Comparison of ENCODE assay signal across 2 cellular contexts in the genomic region with DNA sequence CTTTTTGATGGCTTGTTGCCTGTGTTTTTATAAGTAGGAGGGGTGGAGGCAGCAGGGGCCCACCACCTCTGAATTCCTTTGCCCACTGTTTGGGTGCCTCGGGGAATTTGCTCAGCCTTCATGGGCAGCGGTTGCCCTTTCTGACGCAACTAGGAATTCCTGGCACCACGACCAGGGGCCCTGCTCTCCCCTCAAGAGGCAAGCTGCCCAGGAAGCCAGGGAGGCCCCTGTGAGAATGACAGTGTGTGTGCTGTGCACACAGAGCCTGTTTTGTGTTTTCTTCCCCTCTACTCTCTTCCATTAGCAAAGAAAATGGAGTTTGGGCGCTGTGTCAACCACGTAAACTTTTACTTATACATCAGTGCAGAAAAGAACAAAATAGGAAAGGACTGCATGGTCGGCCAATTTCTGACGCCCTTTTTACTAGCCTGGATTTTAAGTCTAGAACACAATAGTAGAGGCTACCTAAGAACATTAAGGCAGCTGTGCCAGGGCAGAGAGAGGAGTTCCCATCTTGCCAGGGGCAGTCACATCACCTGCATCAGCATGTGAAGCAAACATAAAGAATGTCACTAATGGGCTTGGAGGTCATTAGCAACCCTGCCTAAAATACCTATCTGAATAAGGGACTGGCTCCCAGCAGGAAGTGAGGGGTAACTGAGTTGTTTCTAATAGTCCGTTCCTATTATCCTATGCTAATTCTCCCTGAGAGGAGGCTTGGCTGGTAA.
TF ChIP-seq lines count a peak whose summit lies in the region.

No MANE protein-coding gene starts in this region.

TF ChIP-seq in endothelial cell of umbilical vein, 7 proteins besides CTCF, POLR2A, EP300 and RAD21:
- TF ChIP-seq GATA2 (IDR thresholded peaks at IDR 0.05; ENCODE audit: insufficient read depth, insufficient read length, low read depth, low read length) (no peak), FOS (IDR thresholded peaks at IDR 0.05; ENCODE audit: borderline replicate concordance, insufficient read depth, low read length) (no peak), MYC (IDR thresholded peaks at IDR 0.05; ENCODE audit: low read depth, low read length) (no peak), EZH2 (IDR thresholded peaks at IDR 0.05; ENCODE audit: borderline replicate concordance, low read depth, low read length, severe bottlenecking) (no peak), POLR2AphosphoS5 (IDR thresholded peaks at IDR 0.05; ENCODE audit: insufficient read depth, low read depth, low read length) (no peak), JUN (IDR thresholded peaks at IDR 0.05; ENCODE audit: borderline replicate concordance, insufficient read depth, insufficient read length, low read depth) (no peak)
- TF ChIP-seq, protein P1, sequence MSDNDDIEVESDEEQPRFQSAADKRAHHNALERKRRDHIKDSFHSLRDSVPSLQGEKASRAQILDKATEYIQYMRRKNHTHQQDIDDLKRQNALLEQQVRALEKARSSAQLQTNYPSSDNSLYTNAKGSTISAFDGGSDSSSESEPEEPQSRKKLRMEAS (IDR thresholded peaks at IDR 0.05; ENCODE audit: insufficient read depth, insufficient read length), result no peak
TF ChIP-seq in endothelial cell of umbilical vein: peak in this region for 0.

TF ChIP-seq in HepG2, 621 proteins besides CTCF, POLR2A, EP300 and RAD21 (continues in another document):
- TF ChIP-seq FOXA3 (CRISPR knock-in tag; IDR thresholded peaks at IDR 0.05), result peak; percentile 39; the same call in 1 of the 2 replicates
- TF ChIP-seq, protein P2, sequence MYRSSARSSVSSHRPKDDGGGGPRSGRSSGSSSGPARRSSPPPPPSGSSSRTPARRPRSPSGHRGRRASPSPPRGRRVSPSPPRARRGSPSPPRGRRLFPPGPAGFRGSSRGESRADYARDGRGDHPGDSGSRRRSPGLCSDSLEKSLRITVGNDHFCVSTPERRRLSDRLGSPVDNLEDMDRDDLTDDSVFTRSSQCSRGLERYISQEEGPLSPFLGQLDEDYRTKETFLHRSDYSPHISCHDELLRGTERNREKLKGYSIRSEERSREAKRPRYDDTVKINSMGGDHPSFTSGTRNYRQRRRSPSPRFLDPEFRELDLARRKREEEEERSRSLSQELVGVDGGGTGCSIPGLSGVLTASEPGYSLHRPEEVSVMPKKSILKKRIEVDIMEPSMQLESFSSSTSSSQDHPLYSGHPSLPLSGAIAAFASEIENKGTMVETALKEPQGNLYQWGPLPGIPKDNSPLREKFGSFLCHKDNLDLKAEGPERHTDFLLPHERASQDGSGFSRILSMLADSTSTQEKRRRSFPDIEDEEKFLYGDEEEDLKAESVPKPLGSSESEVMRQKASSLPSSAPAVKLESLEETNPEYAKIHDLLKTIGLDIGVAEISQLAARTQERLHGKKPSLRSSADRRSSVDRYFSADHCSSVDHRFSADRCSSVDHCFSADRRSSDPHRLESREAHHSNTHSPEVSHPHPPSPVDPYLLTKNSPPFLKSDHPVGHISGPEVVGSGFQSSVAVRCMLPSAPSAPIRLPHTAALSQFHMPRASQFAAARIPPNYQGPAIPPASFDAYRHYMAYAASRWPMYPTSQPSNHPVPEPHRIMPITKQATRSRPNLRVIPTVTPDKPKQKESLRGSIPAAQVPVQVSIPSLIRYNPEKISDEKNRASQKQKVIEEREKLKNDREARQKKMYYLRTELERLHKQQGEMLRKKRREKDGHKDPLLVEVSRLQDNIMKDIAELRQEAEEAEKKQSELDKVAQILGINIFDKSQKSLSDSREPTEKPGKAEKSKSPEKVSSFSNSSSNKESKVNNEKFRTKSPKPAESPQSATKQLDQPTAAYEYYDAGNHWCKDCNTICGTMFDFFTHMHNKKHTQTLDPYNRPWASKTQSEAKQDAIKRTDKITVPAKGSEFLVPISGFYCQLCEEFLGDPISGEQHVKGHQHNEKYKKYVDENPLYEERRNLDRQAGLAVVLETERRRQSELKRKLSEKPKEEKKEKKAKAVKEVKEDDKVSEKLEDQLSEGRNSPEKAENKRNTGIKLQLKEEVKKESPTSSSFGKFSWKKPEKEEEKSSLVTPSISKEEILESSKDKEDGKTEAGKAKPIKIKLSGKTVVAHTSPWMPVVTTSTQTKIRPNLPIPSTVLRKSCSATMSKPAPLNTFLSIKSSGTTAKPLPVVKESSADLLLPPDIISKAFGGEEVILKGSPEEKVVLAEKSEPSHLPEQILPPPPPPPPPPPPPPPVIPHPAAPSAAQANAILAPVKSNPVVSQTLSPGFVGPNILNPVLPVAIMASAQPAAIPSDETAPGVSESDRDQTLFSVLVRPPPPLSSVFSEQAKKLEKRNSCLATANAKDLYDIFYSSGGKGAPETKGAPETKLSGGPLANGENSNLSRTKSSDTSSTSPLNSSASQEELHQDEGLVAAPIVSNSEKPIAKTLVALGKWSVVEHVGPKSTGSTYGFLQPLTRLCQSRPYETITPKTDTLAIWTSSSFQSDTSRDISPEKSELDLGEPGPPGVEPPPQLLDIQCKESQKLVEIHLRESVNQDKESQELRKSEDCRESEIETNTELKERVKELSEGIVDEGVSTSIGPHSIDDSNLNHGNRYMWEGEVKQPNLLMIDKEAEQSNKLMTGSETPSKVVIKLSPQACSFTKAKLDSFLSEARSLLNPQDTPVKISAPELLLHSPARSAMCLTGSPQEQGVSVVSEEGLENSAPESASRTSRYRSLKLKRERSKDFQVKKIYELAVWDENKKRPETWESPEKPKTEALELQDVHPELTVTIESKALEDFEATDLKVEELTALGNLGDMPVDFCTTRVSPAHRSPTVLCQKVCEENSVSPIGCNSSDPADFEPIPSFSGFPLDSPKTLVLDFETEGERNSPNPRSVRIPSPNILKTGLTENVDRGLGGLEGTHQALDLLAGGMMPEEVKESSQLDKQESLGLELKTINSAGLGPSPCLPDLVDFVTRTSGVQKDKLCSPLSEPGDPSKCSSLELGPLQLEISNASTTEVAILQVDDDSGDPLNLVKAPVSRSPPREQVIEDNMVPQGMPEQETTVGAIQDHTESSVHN (CRISPR knock-in tag; IDR thresholded peaks at IDR 0.05), result no peak
- TF ChIP-seq PHF21A (CRISPR knock-in tag; IDR thresholded peaks at IDR 0.05), result peak; percentile 35; the same call in 1 of the 2 replicates
- peak; percentile 58 for TF ChIP-seq TEAD3 (CRISPR knock-in tag; optimal IDR thresholded peaks at IDR 0.05; ENCODE audit: borderline replicate concordance)
- TF ChIP-seq CEBPG (CRISPR knock-in tag; IDR thresholded peaks at IDR 0.05), result peak; percentile 71
- TF ChIP-seq, protein P3, sequence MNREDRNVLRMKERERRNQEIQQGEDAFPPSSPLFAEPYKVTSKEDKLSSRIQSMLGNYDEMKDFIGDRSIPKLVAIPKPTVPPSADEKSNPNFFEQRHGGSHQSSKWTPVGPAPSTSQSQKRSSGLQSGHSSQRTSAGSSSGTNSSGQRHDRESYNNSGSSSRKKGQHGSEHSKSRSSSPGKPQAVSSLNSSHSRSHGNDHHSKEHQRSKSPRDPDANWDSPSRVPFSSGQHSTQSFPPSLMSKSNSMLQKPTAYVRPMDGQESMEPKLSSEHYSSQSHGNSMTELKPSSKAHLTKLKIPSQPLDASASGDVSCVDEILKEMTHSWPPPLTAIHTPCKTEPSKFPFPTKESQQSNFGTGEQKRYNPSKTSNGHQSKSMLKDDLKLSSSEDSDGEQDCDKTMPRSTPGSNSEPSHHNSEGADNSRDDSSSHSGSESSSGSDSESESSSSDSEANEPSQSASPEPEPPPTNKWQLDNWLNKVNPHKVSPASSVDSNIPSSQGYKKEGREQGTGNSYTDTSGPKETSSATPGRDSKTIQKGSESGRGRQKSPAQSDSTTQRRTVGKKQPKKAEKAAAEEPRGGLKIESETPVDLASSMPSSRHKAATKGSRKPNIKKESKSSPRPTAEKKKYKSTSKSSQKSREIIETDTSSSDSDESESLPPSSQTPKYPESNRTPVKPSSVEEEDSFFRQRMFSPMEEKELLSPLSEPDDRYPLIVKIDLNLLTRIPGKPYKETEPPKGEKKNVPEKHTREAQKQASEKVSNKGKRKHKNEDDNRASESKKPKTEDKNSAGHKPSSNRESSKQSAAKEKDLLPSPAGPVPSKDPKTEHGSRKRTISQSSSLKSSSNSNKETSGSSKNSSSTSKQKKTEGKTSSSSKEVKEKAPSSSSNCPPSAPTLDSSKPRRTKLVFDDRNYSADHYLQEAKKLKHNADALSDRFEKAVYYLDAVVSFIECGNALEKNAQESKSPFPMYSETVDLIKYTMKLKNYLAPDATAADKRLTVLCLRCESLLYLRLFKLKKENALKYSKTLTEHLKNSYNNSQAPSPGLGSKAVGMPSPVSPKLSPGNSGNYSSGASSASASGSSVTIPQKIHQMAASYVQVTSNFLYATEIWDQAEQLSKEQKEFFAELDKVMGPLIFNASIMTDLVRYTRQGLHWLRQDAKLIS (CRISPR knock-in tag; IDR thresholded peaks at IDR 0.05), result no peak
- TF ChIP-seq FOSL1 (CRISPR knock-in tag; IDR thresholded peaks at IDR 0.05; ENCODE audit: borderline replicate concordance), result no peak
- no peak for TF ChIP-seq ZSCAN12 (CRISPR knock-in tag; IDR thresholded peaks at IDR 0.05)
- TF ChIP-seq KAT8 (CRISPR knock-in tag; IDR thresholded peaks at IDR 0.05), result 0 out of 2 replicates have a peak, but pooled peaks have one; percentile 44
- TF ChIP-seq ZNF567 (CRISPR knock-in tag; IDR thresholded peaks at IDR 0.05; ENCODE audit: borderline replicate concordance), result no peak
- TF ChIP-seq PAF1 (CRISPR knock-in tag; IDR thresholded peaks at IDR 0.05), result no peak
- no peak for TF ChIP-seq NCOA5 (CRISPR knock-in tag; IDR thresholded peaks at IDR 0.05)
- no peak for TF ChIP-seq PAWR (CRISPR knock-in tag; IDR thresholded peaks at IDR 0.05; ENCODE audit: borderline replicate concordance)
- no peak for TF ChIP-seq HNRNPH1 (optimal IDR thresholded peaks at IDR 0.05; ENCODE audit: low read depth, low read length)
- TF ChIP-seq MATR3 (CRISPR knock-in tag; IDR thresholded peaks at IDR 0.05), result no peak
- TF ChIP-seq, protein P4, sequence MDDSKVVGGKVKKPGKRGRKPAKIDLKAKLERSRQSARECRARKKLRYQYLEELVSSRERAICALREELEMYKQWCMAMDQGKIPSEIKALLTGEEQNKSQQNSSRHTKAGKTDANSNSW (CRISPR knock-in tag; IDR thresholded peaks at IDR 0.05; ENCODE audit: borderline replicate concordance), result no peak
- TF ChIP-seq HNF4G (IDR thresholded peaks at IDR 0.05; ENCODE audit: borderline replicate concordance, low read depth, low read length), result no peak
- TF ChIP-seq HNF4G (CRISPR knock-in tag; IDR thresholded peaks at IDR 0.05; ENCODE audit: borderline replicate concordance, low read depth), result no peak
- TF ChIP-seq HMG20B (CRISPR knock-in tag; conservative IDR thresholded peaks at IDR 0.05), result no peak
- TF ChIP-seq, protein P5, sequence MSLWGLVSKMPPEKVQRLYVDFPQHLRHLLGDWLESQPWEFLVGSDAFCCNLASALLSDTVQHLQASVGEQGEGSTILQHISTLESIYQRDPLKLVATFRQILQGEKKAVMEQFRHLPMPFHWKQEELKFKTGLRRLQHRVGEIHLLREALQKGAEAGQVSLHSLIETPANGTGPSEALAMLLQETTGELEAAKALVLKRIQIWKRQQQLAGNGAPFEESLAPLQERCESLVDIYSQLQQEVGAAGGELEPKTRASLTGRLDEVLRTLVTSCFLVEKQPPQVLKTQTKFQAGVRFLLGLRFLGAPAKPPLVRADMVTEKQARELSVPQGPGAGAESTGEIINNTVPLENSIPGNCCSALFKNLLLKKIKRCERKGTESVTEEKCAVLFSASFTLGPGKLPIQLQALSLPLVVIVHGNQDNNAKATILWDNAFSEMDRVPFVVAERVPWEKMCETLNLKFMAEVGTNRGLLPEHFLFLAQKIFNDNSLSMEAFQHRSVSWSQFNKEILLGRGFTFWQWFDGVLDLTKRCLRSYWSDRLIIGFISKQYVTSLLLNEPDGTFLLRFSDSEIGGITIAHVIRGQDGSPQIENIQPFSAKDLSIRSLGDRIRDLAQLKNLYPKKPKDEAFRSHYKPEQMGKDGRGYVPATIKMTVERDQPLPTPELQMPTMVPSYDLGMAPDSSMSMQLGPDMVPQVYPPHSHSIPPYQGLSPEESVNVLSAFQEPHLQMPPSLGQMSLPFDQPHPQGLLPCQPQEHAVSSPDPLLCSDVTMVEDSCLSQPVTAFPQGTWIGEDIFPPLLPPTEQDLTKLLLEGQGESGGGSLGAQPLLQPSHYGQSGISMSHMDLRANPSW (CRISPR knock-in tag; IDR thresholded peaks at IDR 0.05; ENCODE audit: borderline replicate concordance), result no peak
- TF ChIP-seq, protein P6, sequence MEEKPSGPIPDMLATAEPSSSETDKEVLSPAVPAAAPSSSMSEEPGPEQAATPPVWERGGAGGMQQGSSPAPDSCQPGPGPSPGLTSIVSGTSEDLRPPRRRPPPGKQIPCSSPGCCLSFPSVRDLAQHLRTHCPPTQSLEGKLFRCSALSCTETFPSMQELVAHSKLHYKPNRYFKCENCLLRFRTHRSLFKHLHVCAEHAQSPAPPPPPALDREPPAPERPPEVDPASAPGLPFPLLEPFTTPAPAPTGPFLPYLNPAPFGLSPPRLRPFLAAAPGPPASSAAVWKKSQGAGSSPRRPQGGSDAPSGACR (CRISPR knock-in tag; IDR thresholded peaks at IDR 0.05), result no peak
- TF ChIP-seq, protein P7, sequence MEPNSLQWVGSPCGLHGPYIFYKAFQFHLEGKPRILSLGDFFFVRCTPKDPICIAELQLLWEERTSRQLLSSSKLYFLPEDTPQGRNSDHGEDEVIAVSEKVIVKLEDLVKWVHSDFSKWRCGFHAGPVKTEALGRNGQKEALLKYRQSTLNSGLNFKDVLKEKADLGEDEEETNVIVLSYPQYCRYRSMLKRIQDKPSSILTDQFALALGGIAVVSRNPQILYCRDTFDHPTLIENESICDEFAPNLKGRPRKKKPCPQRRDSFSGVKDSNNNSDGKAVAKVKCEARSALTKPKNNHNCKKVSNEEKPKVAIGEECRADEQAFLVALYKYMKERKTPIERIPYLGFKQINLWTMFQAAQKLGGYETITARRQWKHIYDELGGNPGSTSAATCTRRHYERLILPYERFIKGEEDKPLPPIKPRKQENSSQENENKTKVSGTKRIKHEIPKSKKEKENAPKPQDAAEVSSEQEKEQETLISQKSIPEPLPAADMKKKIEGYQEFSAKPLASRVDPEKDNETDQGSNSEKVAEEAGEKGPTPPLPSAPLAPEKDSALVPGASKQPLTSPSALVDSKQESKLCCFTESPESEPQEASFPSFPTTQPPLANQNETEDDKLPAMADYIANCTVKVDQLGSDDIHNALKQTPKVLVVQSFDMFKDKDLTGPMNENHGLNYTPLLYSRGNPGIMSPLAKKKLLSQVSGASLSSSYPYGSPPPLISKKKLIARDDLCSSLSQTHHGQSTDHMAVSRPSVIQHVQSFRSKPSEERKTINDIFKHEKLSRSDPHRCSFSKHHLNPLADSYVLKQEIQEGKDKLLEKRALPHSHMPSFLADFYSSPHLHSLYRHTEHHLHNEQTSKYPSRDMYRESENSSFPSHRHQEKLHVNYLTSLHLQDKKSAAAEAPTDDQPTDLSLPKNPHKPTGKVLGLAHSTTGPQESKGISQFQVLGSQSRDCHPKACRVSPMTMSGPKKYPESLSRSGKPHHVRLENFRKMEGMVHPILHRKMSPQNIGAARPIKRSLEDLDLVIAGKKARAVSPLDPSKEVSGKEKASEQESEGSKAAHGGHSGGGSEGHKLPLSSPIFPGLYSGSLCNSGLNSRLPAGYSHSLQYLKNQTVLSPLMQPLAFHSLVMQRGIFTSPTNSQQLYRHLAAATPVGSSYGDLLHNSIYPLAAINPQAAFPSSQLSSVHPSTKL (CRISPR knock-in tag; IDR thresholded peaks at IDR 0.05), result peak; percentile 54
- no peak for TF ChIP-seq CC2D1A (CRISPR knock-in tag; IDR thresholded peaks at IDR 0.05)
- TF ChIP-seq, protein P8, sequence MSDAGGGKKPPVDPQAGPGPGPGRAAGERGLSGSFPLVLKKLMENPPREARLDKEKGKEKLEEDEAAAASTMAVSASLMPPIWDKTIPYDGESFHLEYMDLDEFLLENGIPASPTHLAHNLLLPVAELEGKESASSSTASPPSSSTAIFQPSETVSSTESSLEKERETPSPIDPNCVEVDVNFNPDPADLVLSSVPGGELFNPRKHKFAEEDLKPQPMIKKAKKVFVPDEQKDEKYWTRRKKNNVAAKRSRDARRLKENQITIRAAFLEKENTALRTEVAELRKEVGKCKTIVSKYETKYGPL (CRISPR knock-in tag; IDR thresholded peaks at IDR 0.05), result no peak
- TF ChIP-seq SSRP1 (CRISPR knock-in tag; IDR thresholded peaks at IDR 0.05), result no peak
- peak in 1 of 2 experiments; percentile 53; a peak in 1 of 4 replicates for TF ChIP-seq KLF16 (CRISPR knock-in tag; IDR thresholded peaks at IDR 0.05)
